ENCODE assay signal across 20 cellular contexts in the genomic region with DNA sequence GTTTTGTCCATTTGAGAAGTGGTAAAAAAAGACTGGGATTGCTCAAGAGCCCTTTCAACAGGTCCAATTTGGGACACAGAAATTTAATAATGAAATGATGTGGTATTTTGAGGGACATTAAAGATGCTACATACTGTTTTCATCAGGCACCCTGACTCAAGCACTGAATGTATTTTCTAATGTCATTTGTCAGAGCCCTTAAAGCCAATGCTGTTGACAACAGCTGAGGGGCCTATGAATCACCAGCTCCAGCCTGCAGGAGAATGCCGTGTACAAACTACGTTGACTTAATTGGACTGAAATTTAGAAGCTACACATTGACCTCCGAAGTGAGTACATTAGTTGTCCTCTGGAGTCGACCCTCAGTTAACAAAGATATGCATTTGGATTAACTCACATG.
A peak's percentile ranks its signal among the peaks of the same experiment; 100 is the strongest.
DNase-seq lines count a peak whose midpoint lies in the region; ATAC-seq and TF ChIP-seq lines count a peak whose summit lies in the region.
"Had no signal": no experiment of that assay in that cellular context is flagged by ENCODE, and none has a peak within 500 bp of the region (broad histone marks: within the 10 kb centered on the region; RNA-seq: fewer than 3 reads in every experiment).

No MANE protein-coding gene starts in this region.

- no peak overlapping the region for H3K56ac ChIP-seq in IMR-90 (ENCODE audit: extremely low read depth, insufficient read depth, low read length)

- H2AFZ ChIP-seq in IMR-90 (replicated peaks; ENCODE audit: low read length, poor library complexity) = no peak overlapping the region
- H2AFZ ChIP-seq: PC-9 had no signal

- H3K18ac ChIP-seq in IMR-90 (ENCODE audit: low read depth, low read length) = no peak overlapping the region

- no peaks in the 10 kb centered on the region for H3K36me3 ChIP-seq in IMR-90 (ENCODE audit: control insufficient read depth, insufficient read depth, low read length)
- no peaks in the 10 kb centered on the region for H3K36me3 ChIP-seq in subcutaneous abdominal adipose tissue (ENCODE audit: control insufficient read depth in 5 of 5, insufficient read depth in 5 of 5, low read length in 5 of 5)
- H3K36me3 ChIP-seq: brain microvascular endothelial cell, thyroid gland had no signal

- no peaks in the 10 kb centered on the region for H4K20me1 ChIP-seq in IMR-90 (ENCODE audit: insufficient read depth, low read length)

- H4K91ac ChIP-seq in IMR-90 (ENCODE audit: insufficient read depth, low read depth, low read length) = no peak overlapping the region

- no peak overlapping the region for H3K14ac ChIP-seq in IMR-90 (replicated peaks; ENCODE audit: low read depth, low read length)

- H3K9ac ChIP-seq in IMR-90 (ENCODE audit: low read depth, low read length) (no peak overlapping the region), subcutaneous abdominal adipose tissue (ENCODE audit: low read length in 5 of 5) (no peak overlapping the region)

- no peak for ATAC-seq in IMR-90 (ENCODE audit: low read depth)
- ATAC-seq in HG03135 (IDR thresholded peaks at IDR 0.05; ENCODE audit: unreplicated experiment) = no peak
- ATAC-seq in HG03139 (IDR thresholded peaks at IDR 0.05; ENCODE audit: unreplicated experiment) = no peak
- ATAC-seq: stimulated activated naive CD8-positive, alpha-beta T cell treated with anti-CD3 and anti-CD28 coated beads, Interleukin-15, Interleukin-2, amounts not matched to agents 100 U/mL and 50 U/mL, for 24 hours had no signal

- no peak for TF ChIP-seq POLR2A in IMR-90 (IDR thresholded peaks at IDR 0.05; ENCODE audit: low read depth, low read length)

- peak; percentile 81 for DNase-seq in EH (ENCODE audit: low read depth)
- peak; percentile 17 for DNase-seq in IMR-90
- peak; percentile 79 to 83 for DNase-seq in foreskin fibroblast
- DNase-seq in cerebellar cortex (ENCODE audit: low spot score) = no peak
- DNase-seq: activated B cell treated with CpG ODN at 0.5 μM for 24 hours; activated naive CD4-positive, alpha-beta T cell treated with anti-CD3 and anti-CD28 coated beads, Interleukin-2, amount 10 ng/mL, durations not matched to agents 7 days and 5 days; brain microvascular endothelial cell; CD4-positive, CD25-positive, alpha-beta regulatory T cell; head of caudate nucleus; kidney; NCI-H1105; NCI-H187 treated with DMSO at 0.1 percent for 48 hours; NCI-H526; PC-9; SHP77 treated with DMSO at 0.1 percent for 48 hours; stimulated activated naive CD8-positive, alpha-beta T cell treated with anti-CD3 and anti-CD28 coated beads, Interleukin-15, Interleukin-2, amounts not matched to agents 100 U/mL and 50 U/mL, for 24 hours; thyroid gland had no signal

- H3K27ac ChIP-seq in IMR-90 (ENCODE audit: insufficient read depth, low read length) (no peak overlapping the region), subcutaneous abdominal adipose tissue (ENCODE audit: low read depth, low read length) (peak overlapping the region; percentile 86)
- H3K27ac ChIP-seq: brain microvascular endothelial cell, PC-9 had no signal

- no peak for TF ChIP-seq RAD21 in IMR-90 (IDR thresholded peaks at IDR 0.05; ENCODE audit: low read length)

- intact Hi-C loops in IMR-90 (cut with micrococcal nuclease) = no loop called here

- no TSS peak for BruUV-seq in IMR-90 (replicated peaks; lab: Mats Ljungman, UMichigan)

- no peaks in the 10 kb centered on the region for H3K9me1 ChIP-seq in IMR-90 (ENCODE audit: insufficient read depth, low read length)

- no peaks in the 10 kb centered on the region for H3K4me1 ChIP-seq in IMR-90 (ENCODE audit: control insufficient read depth, insufficient read depth, low read length)
- peaks cover 0 to 11% (median 7%) of the 10 kb centered on the region in 5 donors for H3K4me1 ChIP-seq in subcutaneous abdominal adipose tissue (ENCODE audit: control insufficient read depth in 5 of 5, insufficient read depth in 5 of 5, low read length in 5 of 5)
- H3K4me1 ChIP-seq: thyroid gland had no signal

- H2BK5ac ChIP-seq in IMR-90 (ENCODE audit: low read depth, low read length, poor library complexity, severe bottlenecking) = no peak overlapping the region

- in situ Hi-C loops in IMR-90 (cut with MboI; ENCODE audit: low sequenced_read_pairs) = no loop called here

- no peak overlapping the region for H2BK15ac ChIP-seq in IMR-90 (ENCODE audit: low read depth, low read length)

- H2AK9ac ChIP-seq in IMR-90 (replicated peaks; ENCODE audit: low read depth, low read length, poor library complexity) = no peak overlapping the region

- no peak overlapping the region for H2BK20ac ChIP-seq in IMR-90 (ENCODE audit: low read depth, low read length)

- H3K79me1 ChIP-seq in IMR-90 (ENCODE audit: low read depth in 1 of 2, low read length in 2 of 2) = no peaks in the 10 kb centered on the region

- POLR2A ChIA-PET in IMR-90 (lab: Charles Lee; ENCODE audit: unreplicated experiment) = no interaction called here

- H2BK120ac ChIP-seq in IMR-90 (ENCODE audit: low read depth, low read length) = no peak overlapping the region

- no peak overlapping the region for H3K4me2 ChIP-seq in IMR-90 (ENCODE audit: low read depth, low read length)
- H3K4me2 ChIP-seq: PC-9 had no signal

- H4K8ac ChIP-seq in IMR-90 (ENCODE audit: low read depth in 2 of 2, low read length in 2 of 2) = no peak overlapping the region

- no peak overlapping the region for H3K4ac ChIP-seq in IMR-90 (ENCODE audit: low read depth, low read length)

- H3K9me3 ChIP-seq in IMR-90 (ENCODE audit: control insufficient read depth, insufficient read depth, low read length) (no peaks in the 10 kb centered on the region), subcutaneous abdominal adipose tissue (ENCODE audit: control insufficient read depth in 5 of 5, low read length in 5 of 5) (peaks cover 0 to 6% (median 4%) of the 10 kb centered on the region in 5 donors)
- H3K9me3 ChIP-seq: thyroid gland had no signal

- dilution Hi-C loops in IMR-90 (cut with HindIII; ENCODE audit: low sequenced_read_pairs, unreplicated experiment) = no loop called here

- no peaks in the 10 kb centered on the region for H3K27me3 ChIP-seq in IMR-90 (ENCODE audit: control insufficient read depth, insufficient read depth, low read length)
- H3K27me3 ChIP-seq in subcutaneous abdominal adipose tissue (ENCODE audit: control insufficient read depth in 5 of 5, insufficient read depth in 4 of 5, low read length in 5 of 5) = no peaks in the 10 kb centered on the region
- H3K27me3 ChIP-seq: brain microvascular endothelial cell, thyroid gland had no signal

- H4K5ac ChIP-seq in IMR-90 (ENCODE audit: low read depth, low read length) = no peak overlapping the region

- TF ChIP-seq CTCF in IMR-90 (conservative IDR thresholded peaks at IDR 0.05; ENCODE audit: low read depth, low read length) (no peak), foreskin fibroblast (IDR thresholded peaks at IDR 0.05; ENCODE audit: low read depth, low read length) (no peak)

- H3K4me3 ChIP-seq in IMR-90 (ENCODE audit: insufficient read depth, low read depth, low read length) = no peak overlapping the region
- no peak overlapping the region for H3K4me3 ChIP-seq in foreskin fibroblast (ENCODE audit: low read depth in 1 of 2, low read length in 2 of 2)
- no peak overlapping the region for H3K4me3 ChIP-seq in subcutaneous abdominal adipose tissue (ENCODE audit: low read depth in 1 of 5, low read length in 5 of 5)
- H3K4me3 ChIP-seq: PC-9, thyroid gland had no signal

- no CpG with 5 or more reads among the region's 4 CpGs for WGBS in IMR-90 (ENCODE audit: extremely low coverage in 2 of 2, insufficient read length in 1 of 2), 2 experiments

- CTCF ChIA-PET in IMR-90 (lab: Yijun Ruan, JAX) = no interaction called here

- no peak overlapping the region for H2AK5ac ChIP-seq in IMR-90 (ENCODE audit: low read depth, low read length)

- no peak overlapping the region for H3K23ac ChIP-seq in IMR-90 (ENCODE audit: low read depth, low read length)

TF ChIP-seq in IMR-90, 13 proteins besides CTCF, POLR2A, EP300 and RAD21:
- no peak for TF ChIP-seq MAZ (IDR thresholded peaks at IDR 0.05; ENCODE audit: borderline replicate concordance, low read depth, low read length)
- TF ChIP-seq CEBPB (IDR thresholded peaks at IDR 0.05; ENCODE audit: low read depth, low read length) = no peak
- no peak for TF ChIP-seq MAFK (IDR thresholded peaks at IDR 0.05; ENCODE audit: low read depth, low read length)
- TF ChIP-seq NFE2L2 (IDR thresholded peaks at IDR 0.05; ENCODE audit: low read depth, low read length) = no peak
- TF ChIP-seq RCOR1 (IDR thresholded peaks at IDR 0.05; ENCODE audit: insufficient replicate concordance, low read length) = no peak
- no peak for TF ChIP-seq FOS (IDR thresholded peaks at IDR 0.05; ENCODE audit: low read depth, low read length)
- no peak for TF ChIP-seq MXI1 (IDR thresholded peaks at IDR 0.05; ENCODE audit: borderline replicate concordance, low read depth, low read length)
- no peak for TF ChIP-seq BHLHE40 (IDR thresholded peaks at IDR 0.05; ENCODE audit: low read depth, low read length)
- TF ChIP-seq RFX5 (IDR thresholded peaks at IDR 0.05; ENCODE audit: low read depth, low read length) = no peak
- no peak for TF ChIP-seq ELK1 (IDR thresholded peaks at IDR 0.05; ENCODE audit: borderline replicate concordance, low read depth, low read length)
- no peak for TF ChIP-seq SMC3 (IDR thresholded peaks at IDR 0.05; ENCODE audit: low read depth, low read length)
- TF ChIP-seq, protein P1, sequence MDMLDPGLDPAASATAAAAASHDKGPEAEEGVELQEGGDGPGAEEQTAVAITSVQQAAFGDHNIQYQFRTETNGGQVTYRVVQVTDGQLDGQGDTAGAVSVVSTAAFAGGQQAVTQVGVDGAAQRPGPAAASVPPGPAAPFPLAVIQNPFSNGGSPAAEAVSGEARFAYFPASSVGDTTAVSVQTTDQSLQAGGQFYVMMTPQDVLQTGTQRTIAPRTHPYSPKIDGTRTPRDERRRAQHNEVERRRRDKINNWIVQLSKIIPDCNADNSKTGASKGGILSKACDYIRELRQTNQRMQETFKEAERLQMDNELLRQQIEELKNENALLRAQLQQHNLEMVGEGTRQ (IDR thresholded peaks at IDR 0.05; ENCODE audit: low read depth, low read length) = no peak
- TF ChIP-seq CHD1 (IDR thresholded peaks at IDR 0.05; ENCODE audit: low read depth, low read length) = no peak
